Comparison of ENCODE assay signal across 11 cellular contexts in the genomic region with DNA sequence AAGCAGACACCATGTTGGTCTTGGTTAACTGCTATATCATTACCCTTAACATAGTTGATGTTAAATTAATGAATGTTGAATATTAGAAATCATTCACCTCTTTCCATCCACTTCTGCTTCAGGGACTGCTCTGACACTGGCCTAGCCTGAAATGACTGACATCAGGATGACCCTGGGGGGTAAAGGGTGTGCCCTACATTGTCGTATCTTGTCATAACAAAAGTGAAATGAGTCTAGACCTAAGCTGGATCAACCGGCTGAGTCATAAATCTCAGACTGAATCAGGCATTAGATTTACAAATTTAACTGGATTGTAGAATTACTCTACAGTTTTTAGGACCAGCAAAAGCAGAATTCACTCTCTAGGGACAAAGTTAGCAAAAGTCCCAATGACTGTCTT. TPM values are rescaled to one million over a fixed set of nuclear protein-coding genes. Genes with fewer than 3 reads are reported as not detected.
A peak's percentile ranks its signal among the peaks of the same experiment; 100 is the strongest.
DNase-seq lines count a peak whose midpoint lies in the region; ATAC-seq and TF ChIP-seq lines count a peak whose summit lies in the region.
"Had no signal": no experiment of that assay in that cellular context is flagged by ENCODE, and none has a peak within 500 bp of the region (broad histone marks: within the 10 kb centered on the region; RNA-seq: fewer than 3 reads in every experiment).

No MANE protein-coding gene starts in this region.

- H3K27me3 ChIP-seq in OCI-LY3 (ENCODE audit: low read depth, low read length), result no peaks in the 10 kb centered on the region
- no peaks in the 10 kb centered on the region for H3K27me3 ChIP-seq in osteoblast (ENCODE audit: insufficient read depth, low read length)
- no peaks in the 10 kb centered on the region for H3K27me3 ChIP-seq in ovary
- H3K27me3 ChIP-seq: pancreas had no signal

- CTCF ChIA-PET in activated CD4-positive, alpha-beta T cell treated with anti-CD3 and anti-CD28 coated beads for 36 hours (lab: Charles Lee), result no interaction called here

- H3K9ac ChIP-seq in OCI-LY3 (ENCODE audit: low read length), result no peak overlapping the region

- H3K27ac ChIP-seq in OCI-LY3 (ENCODE audit: low read length), result no peak overlapping the region
- peak overlapping the region; percentile 74 for H3K27ac ChIP-seq in osteoblast (ENCODE audit: low read depth, low read length)
- H3K27ac ChIP-seq in caudate nucleus (ENCODE audit: low read depth, low read length), result no peak overlapping the region
- H3K27ac ChIP-seq in ovary, result no peak overlapping the region
- H3K27ac ChIP-seq: pancreas had no signal

- H3K4me3 ChIP-seq in OCI-LY3 (ENCODE audit: low read length), result no peak overlapping the region
- peak overlapping the region; percentile 21 for H3K4me3 ChIP-seq in osteoblast (ENCODE audit: insufficient read depth, low read length)
- no peak overlapping the region for H3K4me3 ChIP-seq in ovary
- H3K4me3 ChIP-seq: pancreas had no signal

- no peak overlapping the region for H3K27ac Mint-ChIP-seq in activated CD4-positive, alpha-beta T cell treated with anti-CD3 and anti-CD28 coated beads for 36 hours
- H3K27ac Mint-ChIP-seq: activated naive CD8-positive, alpha-beta T cell had no signal

- no peak for TF ChIP-seq EP300 in ovary (IDR thresholded peaks at IDR 0.05)

- peaks cover 12% of the 10 kb centered on the region for H3K4me1 ChIP-seq in OCI-LY3 (ENCODE audit: low read length)
- H3K4me1 ChIP-seq in osteoblast (ENCODE audit: insufficient read depth, low read length), result peaks cover 33% of the 10 kb centered on the region
- no peaks in the 10 kb centered on the region for H3K4me1 ChIP-seq in ovary (ENCODE audit: insufficient read depth)

- peaks cover 10% of the 10 kb centered on the region for H3K36me3 Mint-ChIP-seq in activated CD4-positive, alpha-beta T cell treated with anti-CD3 and anti-CD28 coated beads for 36 hours (ENCODE audit: low read depth)

- H3K4me2 ChIP-seq in OCI-LY3 (ENCODE audit: low read length) (peak overlapping the region; percentile 4; the same call in 1 of the 2 replicates), osteoblast (ENCODE audit: insufficient read depth, low read length) (peak overlapping the region; percentile 66)

- H3K9me3 ChIP-seq in OCI-LY3 (ENCODE audit: insufficient read depth, low read length) (no peaks in the 10 kb centered on the region), osteoblast (ENCODE audit: low read depth, low read length) (no peaks in the 10 kb centered on the region), ovary (no peaks in the 10 kb centered on the region)
- H3K9me3 ChIP-seq: pancreas had no signal

- peaks cover 8% of the 10 kb centered on the region for H3K4me1 Mint-ChIP-seq in activated CD4-positive, alpha-beta T cell treated with anti-CD3 and anti-CD28 coated beads for 36 hours

- H2AFZ ChIP-seq in OCI-LY3 (ENCODE audit: low read depth, low read length) (no peak overlapping the region), osteoblast (ENCODE audit: low read length) (no peak overlapping the region)

- DNase-seq in activated CD4-positive, alpha-beta T cell treated with anti-CD3 and anti-CD28 coated beads for 36 hours, result peak; percentile 27
- no peak for DNase-seq in activated CD4-positive, alpha-beta T cell treated with anti-CD3 and anti-CD28 coated beads, Interleukin-2, amount 50 U/mL, for 4 hours
- peak; percentile 76 for DNase-seq in osteoblast (ENCODE audit: insufficient read length, low spot score, missing footprints)
- DNase-seq in caudate nucleus (lab: John Stamatoyannopoulos, UW), result no peak
- DNase-seq in ovary, result no peak
- DNase-seq in NK-92 (lab: John Stamatoyannopoulos, UW; ENCODE audit: unreplicated experiment), result no peak
- DNase-seq: 8988T, pancreas had no signal

- 92 to 97% (median 95%) methylated on average over 2 of the region's 2 CpGs for WGBS in ovary, 3 donors

- no peaks in the 10 kb centered on the region for H3K27me3 Mint-ChIP-seq in activated CD4-positive, alpha-beta T cell treated with anti-CD3 and anti-CD28 coated beads for 36 hours
- H3K27me3 Mint-ChIP-seq: activated naive CD8-positive, alpha-beta T cell had no signal

- no peak overlapping the region for H3K4me3 Mint-ChIP-seq in activated CD4-positive, alpha-beta T cell treated with anti-CD3 and anti-CD28 coated beads for 36 hours
- H3K4me3 Mint-ChIP-seq: activated naive CD8-positive, alpha-beta T cell had no signal

- no peaks in the 10 kb centered on the region for H3K9me3 Mint-ChIP-seq in activated CD4-positive, alpha-beta T cell treated with anti-CD3 and anti-CD28 coated beads for 36 hours (ENCODE audit: low read depth)

- peak; percentile 91 for ATAC-seq in activated CD4-positive, alpha-beta T cell treated with anti-CD3 and anti-CD28 coated beads for 36 hours
- peak; percentile 66 for ATAC-seq in HG02678 (IDR thresholded peaks at IDR 0.05; ENCODE audit: unreplicated experiment)

- H4K20me1 ChIP-seq in OCI-LY3 (ENCODE audit: insufficient read depth, low read length) (no peaks in the 10 kb centered on the region), osteoblast (ENCODE audit: insufficient read depth, low read length) (no peaks in the 10 kb centered on the region)

- TF ChIP-seq POLR2A in ovary (IDR thresholded peaks at IDR 0.05), result no peak

- POLR2A ChIA-PET in activated CD4-positive, alpha-beta T cell treated with anti-CD3 and anti-CD28 coated beads for 36 hours (lab: Charles Lee), result no interaction called here

- H3K36me3 ChIP-seq in OCI-LY3 (replicated peaks; ENCODE audit: low read depth, low read length) (peaks cover 3% of the 10 kb centered on the region), osteoblast (ENCODE audit: insufficient read depth, low read length) (no peaks in the 10 kb centered on the region), ovary (no peaks in the 10 kb centered on the region)
- H3K36me3 ChIP-seq: pancreas had no signal

- TF ChIP-seq CTCF in OCI-LY3 (IDR thresholded peaks at IDR 0.05; ENCODE audit: low read depth, low read length) (no peak), osteoblast (IDR thresholded peaks at IDR 0.05; ENCODE audit: extremely low read depth, low read depth, low read length) (no peak), ovary (IDR thresholded peaks at IDR 0.05) (no peak)

- H3K79me2 ChIP-seq in OCI-LY3 (ENCODE audit: low read length) (no peaks in the 10 kb centered on the region), osteoblast (ENCODE audit: insufficient read depth, low read length) (no peaks in the 10 kb centered on the region)

- intact Hi-C loops in activated CD4-positive, alpha-beta T cell treated with anti-CD3 and anti-CD28 coated beads for 36 hours (cut with DNase I, micrococcal nuclease), result no loop called here
- intact Hi-C loops in ovary (cut with DNase I), result loop anchor here in 1 of 4 donors (10.0 kb wide), 1 partner anchor 48 kb away; no protein-coding TSS in a partner anchor

RNA-seq across cellular contexts. Expression of a gene that starts 35.3 kb away (rescaled TPM):
- 10 to 100 TPM; 15.1 to 16.6 TPM for total RNA-seq in activated CD4-positive, alpha-beta T cell treated with anti-CD3 and anti-CD28 coated beads for 36 hours
- total RNA-seq in osteoblast (5.4 and 6.8 TPM in 2 replicates), ovary (10 to 100 TPM in 2 of 7 donors, 1 to 10 TPM in 5; 7.9 to 15.2 (median 8.2) TPM)
- 1 to 10 TPM; 3.4 to 6.0 TPM for polyA plus RNA-seq in ovary

Comparison
In these comparisons a context has a peak if more than half of its experiments do, and no peak if none do; other contexts are left out.
1. DNase-seq: peak in activated CD4-positive, alpha-beta T cell treated with anti-CD3 and anti-CD28 coated beads for 36 hours (single experiment) and osteoblast (single experiment); none in activated CD4-positive, alpha-beta T cell treated with anti-CD3 and anti-CD28 coated beads, Interleukin-2, amount 50 U/mL, for 4 hours (0 of 2), caudate nucleus (0 of 61), ovary (0 of 5) and NK-92 (single experiment).